11 cellular contexts compared by ENCODE assay signal in the genomic region with DNA sequence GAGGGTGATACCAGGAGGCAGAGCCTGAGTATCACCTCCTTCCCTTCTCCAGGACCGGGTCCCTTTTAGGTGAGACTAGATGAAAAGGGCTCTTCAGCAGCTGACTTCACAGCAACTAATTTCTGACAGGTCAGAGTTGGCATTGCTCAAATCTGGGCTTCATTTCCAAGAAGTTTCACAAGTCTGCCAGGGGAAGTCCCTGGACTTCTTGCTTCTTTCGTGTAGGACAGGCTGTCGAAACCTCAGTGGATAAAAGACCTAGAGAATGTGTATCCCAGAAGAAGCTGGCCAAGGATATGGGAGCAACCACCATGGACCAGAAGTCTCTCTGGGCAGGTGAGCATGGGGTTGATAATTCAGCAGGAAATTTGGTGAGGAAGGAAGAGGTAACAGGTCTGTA. TPM values are rescaled to one million over a fixed set of nuclear protein-coding genes. Genes with fewer than 3 reads are reported as not detected.
DNase-seq lines count a peak whose midpoint lies in the region; ATAC-seq and TF ChIP-seq lines count a peak whose summit lies in the region.
"Had no signal": no experiment of that assay in that cellular context is flagged by ENCODE, and none has a peak within 500 bp of the region (broad histone marks: within the 10 kb centered on the region; RNA-seq: fewer than 3 reads in every experiment).

CHI3L2 (plus strand) TSS at position 280 of the 400 bp plus-strand sequence; CDS start at position 297, 17 bp downstream.

- no peak for DNase-seq in CD4-positive, alpha-beta T cell
- DNase-seq in T-helper 17 cell (no peak), fibroblast of mammary gland (ENCODE audit: low read depth) (peak; percentile 69), osteocyte (ENCODE audit: extremely low spot score, unreplicated experiment) (no peak), COR-L47 (lab: John Stamatoyannopoulos, UW) (no peak), colonic mucosa (no peak), HuH-7.5 (ENCODE audit: low spot score) (no peak), NCI-H1436 treated with DMSO at 0.1 percent for 48 hours (lab: John Stamatoyannopoulos, UW) (no peak)
- DNase-seq: activated T-cell treated with anti-CD3 and anti-CD28 coated beads, Interleukin-2, amount 50 U/mL, for 4 hours; stimulated activated CD4-positive, alpha-beta T cell treated with anti-CD3 and anti-CD28 coated beads, Interleukin-12 subunit alpha, Interleukin-12 subunit beta, amount 100 ng/mL, for 4 hours had no signal

- peak within 1 kb of the TSS; percentile 92 for H3K27ac Mint-ChIP-seq in CD4-positive, alpha-beta T cell
- H3K27ac Mint-ChIP-seq in T-helper 17 cell (peak within 1 kb of the TSS; percentile 90), osteocyte (ENCODE audit: unreplicated experiment) (peak within 1 kb of the TSS; percentile 82)

- peaks cover 90% of the 10 kb centered on the region for H3K4me1 Mint-ChIP-seq in CD4-positive, alpha-beta T cell (ENCODE audit: low read depth)
- H3K4me1 Mint-ChIP-seq in T-helper 17 cell (peaks cover 58% of the 10 kb centered on the region), osteocyte (ENCODE audit: unreplicated experiment) (peaks cover 45% of the 10 kb centered on the region)

- ATAC-seq in CD4-positive, alpha-beta T cell (ENCODE audit: poor library complexity), result no peak
- ATAC-seq in T-helper 17 cell, result no peak

- no peaks in the 10 kb centered on the region for H3K4me1 ChIP-seq in colonic mucosa

- TF ChIP-seq CTCF in CD4-positive, alpha-beta T cell (IDR thresholded peaks at IDR 0.05), result no peak
- no peak for TF ChIP-seq CTCF in fibroblast of mammary gland (conservative IDR thresholded peaks at IDR 0.05; ENCODE audit: control insufficient read depth, insufficient read depth, low read depth, low read length)
- TF ChIP-seq CTCF in osteocyte (IDR thresholded peaks at IDR 0.05), result no peak
- TF ChIP-seq CTCF in colonic mucosa (IDR thresholded peaks at IDR 0.05), result no peak

- peak within 1 kb of the TSS; percentile 73 for H3K4me3 Mint-ChIP-seq in CD4-positive, alpha-beta T cell
- peak within 1 kb of the TSS; percentile 19 for H3K4me3 Mint-ChIP-seq in T-helper 17 cell
- H3K4me3 Mint-ChIP-seq in osteocyte (ENCODE audit: unreplicated experiment), result peak within 1 kb of the TSS; percentile 24

- POLR2A ChIA-PET in CD4-positive, alpha-beta T cell (lab: Charles Lee), result interaction anchor here (0.7 to 22.0 kb wide), 7 partner anchors 9 to 120 kb away, joined by 3 to 756 read pairs (median 3); partner anchors contain the start of gene DENND2D

- intact Hi-C loops in CD4-positive, alpha-beta T cell (cut with DNase I, micrococcal nuclease), result loop anchor here (5.0 to 10.0 kb wide), 3 partner anchors 120 to 437 kb away; partner anchors contain the start of gene CD53 (in 1 of the 2)
- intact Hi-C loops in colonic mucosa (cut with DNase I), result loop anchor here (10.0 kb wide), 1 partner anchor 83 kb away; the partner anchor contains the start of genes CEPT1 and DRAM2

- H3K36me3 ChIP-seq in colonic mucosa, result no peaks in the 10 kb centered on the region

- no peaks in the 10 kb centered on the region for H3K27me3 Mint-ChIP-seq in CD4-positive, alpha-beta T cell
- H3K27me3 Mint-ChIP-seq in T-helper 17 cell (no peaks in the 10 kb centered on the region), osteocyte (ENCODE audit: unreplicated experiment) (peaks cover 10% of the 10 kb centered on the region)

- no peaks in the 10 kb centered on the region for H3K27me3 ChIP-seq in CD4-positive, alpha-beta T cell (ENCODE audit: control insufficient read depth, insufficient read depth, low read length)
- no peaks in the 10 kb centered on the region for H3K27me3 ChIP-seq in colonic mucosa

- H3K4me3 ChIP-seq in fibroblast of mammary gland (ENCODE audit: control insufficient read depth, low read depth, low read length) (no peak within 1 kb of the TSS), colonic mucosa (no peak within 1 kb of the TSS)

- H3K9me3 Mint-ChIP-seq in CD4-positive, alpha-beta T cell, result no peaks in the 10 kb centered on the region
- no peaks in the 10 kb centered on the region for H3K9me3 Mint-ChIP-seq in osteocyte (ENCODE audit: unreplicated experiment)
- H3K9me3 Mint-ChIP-seq: activated T-cell treated with anti-CD3 and anti-CD28 coated beads, Interleukin-2, amount 50 U/mL, for 4 hours had no signal

- H3K9me3 ChIP-seq in CD4-positive, alpha-beta T cell (ENCODE audit: control insufficient read depth, low read length), result no peaks in the 10 kb centered on the region
- no peaks in the 10 kb centered on the region for H3K9me3 ChIP-seq in T-helper 17 cell (ENCODE audit: control insufficient read depth, low read length, poor library complexity, severe bottlenecking)
- H3K9me3 ChIP-seq in colonic mucosa, result no peaks in the 10 kb centered on the region

- H3K27ac ChIP-seq in CD4-positive, alpha-beta T cell (ENCODE audit: low read depth, low read length), result peak within 1 kb of the TSS; percentile 73
- no peak within 1 kb of the TSS for H3K27ac ChIP-seq in colonic mucosa
- H3K27ac ChIP-seq: RWPE1 had no signal

- no peak within 1 kb of the TSS for H3K9ac ChIP-seq in colonic mucosa (ENCODE audit: low read depth in 2 of 2, low read length in 2 of 2)

- peaks cover 16% of the 10 kb centered on the region for H3K36me3 Mint-ChIP-seq in CD4-positive, alpha-beta T cell (ENCODE audit: low read depth)
- H3K36me3 Mint-ChIP-seq in T-helper 17 cell (ENCODE audit: low read depth), result no peaks in the 10 kb centered on the region
- no peaks in the 10 kb centered on the region for H3K36me3 Mint-ChIP-seq in osteocyte (ENCODE audit: unreplicated experiment)

- CTCF ChIA-PET in CD4-positive, alpha-beta T cell (lab: Charles Lee), result interaction anchor here (1.5 kb wide), 1 partner anchor 44 kb away, joined by 3 read pairs; no protein-coding TSS in a partner anchor

RNA-seq across cellular contexts. Expression of gene CHI3L2, which starts in this region (rescaled TPM):
- total RNA-seq in CD4-positive, alpha-beta T cell, result 10 to 100 TPM; 13.9 to 15.7 TPM
- total RNA-seq in T-helper 17 cell (1 to 10 TPM; 8.1 to 9.1 TPM), osteocyte (not detected in 2 replicates), colonic mucosa (under 1 TPM; 0.49 to 0.53 TPM)

Comparison
In these comparisons a context has a peak if more than half of its experiments do, and no peak if none do; other contexts are left out.
1. H3K4me3 Mint-ChIP-seq: peak in every context shown above with its lines; median percentile 73 in CD4-positive, alpha-beta T cell; 24 in osteocyte; 19 in T-helper 17 cell.